ENCODE assay signal across 8 cellular contexts in genomic region chr12:110266980-110267620, GRCh38. TPM values are rescaled to one million over a fixed set of nuclear protein-coding genes. Genes with fewer than 3 reads are reported as not detected.
DNase-seq lines count a peak whose midpoint lies in the region; ATAC-seq lines count a peak whose summit lies in the region.

No MANE protein-coding gene starts in this region.

- H3K4me3 Mint-ChIP-seq in stimulated activated effector memory CD8-positive, alpha-beta T cell treated with anti-CD3 and anti-CD28 coated beads, Interleukin-12 subunit alpha, Interleukin-12 subunit beta, amount 100 ng/mL, for 72 hours = no peak overlapping the region

- no peaks in the 10 kb centered on the region for H3K9me2 ChIP-seq in GM23248 (ENCODE audit: insufficient read depth)

- H3K36me3 ChIP-seq in GM23248 (ENCODE audit: low read depth) = no peaks in the 10 kb centered on the region

- peak overlapping the region; percentile 19 for H2AFZ ChIP-seq in GM23248

- peak overlapping the region; percentile 61 for H3K4me2 ChIP-seq in GM23248 (ENCODE audit: unreplicated experiment)

- H3K4me3 ChIP-seq in GM23248 = peak overlapping the region; percentile 36

- H3K79me2 ChIP-seq in GM23248 (ENCODE audit: insufficient read depth) = no peaks in the 10 kb centered on the region

- no peaks in the 10 kb centered on the region for H4K20me1 ChIP-seq in GM23248 (ENCODE audit: insufficient read depth)

- no peak overlapping the region for H3K27ac Mint-ChIP-seq in stimulated activated effector memory CD8-positive, alpha-beta T cell treated with anti-CD3 and anti-CD28 coated beads, Interleukin-12 subunit alpha, Interleukin-12 subunit beta, amount 100 ng/mL, for 72 hours

- H3K27ac ChIP-seq in GM23248 = peak overlapping the region; percentile 80

- ATAC-seq in sciatic nerve (peak; percentile 73), GM21381 (IDR thresholded peaks at IDR 0.05; ENCODE audit: unreplicated experiment) (no peak)
- no peak for ATAC-seq in stimulated activated effector memory CD8-positive, alpha-beta T cell treated with anti-CD3 and anti-CD28 coated beads, Interleukin-12 subunit alpha, Interleukin-12 subunit beta, amount 100 ng/mL, for 72 hours

- H3K9me3 ChIP-seq in GM23248 (ENCODE audit: low read depth) = no peaks in the 10 kb centered on the region

- WGBS in GM23248 (ENCODE audit: low coverage in 1 of 2, low lambda C conversion rate in 2 of 2, missing lambda C conversion rate in 2 of 2), 2 experiments = 9 to 10% methylated on average over 9 of the region's 9 CpGs

- peaks cover 24% of the 10 kb centered on the region for H3F3A ChIP-seq in GM23248 (ENCODE audit: insufficient read depth)

- H3K4me1 Mint-ChIP-seq in stimulated activated effector memory CD8-positive, alpha-beta T cell treated with anti-CD3 and anti-CD28 coated beads, Interleukin-12 subunit alpha, Interleukin-12 subunit beta, amount 100 ng/mL, for 72 hours = no peaks in the 10 kb centered on the region

- H3K36me3 Mint-ChIP-seq in stimulated activated effector memory CD8-positive, alpha-beta T cell treated with anti-CD3 and anti-CD28 coated beads, Interleukin-12 subunit alpha, Interleukin-12 subunit beta, amount 100 ng/mL, for 72 hours = no peaks in the 10 kb centered on the region

- intact Hi-C loops in sciatic nerve (cut with DNase I) = no loop called here

- H3K9me3 Mint-ChIP-seq in stimulated activated effector memory CD8-positive, alpha-beta T cell treated with anti-CD3 and anti-CD28 coated beads, Interleukin-12 subunit alpha, Interleukin-12 subunit beta, amount 100 ng/mL, for 72 hours = no peaks in the 10 kb centered on the region

- peak overlapping the region; percentile 63 for H3K9ac ChIP-seq in GM23248

- DNase-seq in GM23248 = peak; percentile 88
- peak; percentile 51 for DNase-seq in NCI-H748 treated with DMSO at 0.1 percent for 48 hours (lab: John Stamatoyannopoulos, UW)
- peak; percentile 68 for DNase-seq in fibroblast of gingiva (ENCODE audit: low read depth)
- no peak for DNase-seq in sciatic nerve (ENCODE audit: low spot score)
- DNase-seq in GM19240 (ENCODE audit: insufficient read length, low spot score) = no peak
- no peak for DNase-seq in stimulated activated CD8-positive, alpha-beta memory T cell treated with anti-CD3 and anti-CD28 coated beads, Interleukin-4, amount 100 ng/mL, for 48 hours
- no peak for DNase-seq in stimulated activated effector memory CD8-positive, alpha-beta T cell treated with anti-CD3 and anti-CD28 coated beads, Interleukin-12 subunit alpha, Interleukin-12 subunit beta, amount 100 ng/mL, for 72 hours (ENCODE audit: low spot score in 2 of 2)

- no peaks in the 10 kb centered on the region for H3K27me3 ChIP-seq in GM23248 (replicated peaks; ENCODE audit: insufficient read depth)

- in situ Hi-C loops in GM23248 (cut with MboI) = no loop called here

- peaks cover 47% of the 10 kb centered on the region for H3K4me1 ChIP-seq in GM23248 (ENCODE audit: insufficient read depth)

RNA-seq across cellular contexts. Expression of gene ATP2A2, which starts 13.9 kb away (rescaled TPM):
- total RNA-seq in GM23248 (2014; rRNA removed; shearing (Covaris generic)) = 142 and 148 TPM in 2 replicates
- polyA plus RNA-seq in GM23248 (2016; fragmentation: Nextera tagmentation; extraction: Ambion mirVana) = 28.7 and 29.5 TPM in 2 replicates
- 131 TPM for total RNA-seq in sciatic nerve

Comparison
In these comparisons a context has a peak if more than half of its experiments do, and no peak if none do; other contexts are left out.
1. DNase-seq: peak in GM23248 (single experiment), NCI-H748 treated with DMSO at 0.1 percent for 48 hours (single experiment) and fibroblast of gingiva (single experiment); none in sciatic nerve (single experiment), GM19240 (single experiment), stimulated activated CD8-positive, alpha-beta memory T cell treated with anti-CD3 and anti-CD28 coated beads, Interleukin-4, amount 100 ng/mL, for 48 hours (single experiment) and stimulated activated effector memory CD8-positive, alpha-beta T cell treated with anti-CD3 and anti-CD28 coated beads, Interleukin-12 subunit alpha, Interleukin-12 subunit beta, amount 100 ng/mL, for 72 hours (0 of 2).